8 cellular contexts compared by ENCODE assay signal in the genomic region with DNA sequence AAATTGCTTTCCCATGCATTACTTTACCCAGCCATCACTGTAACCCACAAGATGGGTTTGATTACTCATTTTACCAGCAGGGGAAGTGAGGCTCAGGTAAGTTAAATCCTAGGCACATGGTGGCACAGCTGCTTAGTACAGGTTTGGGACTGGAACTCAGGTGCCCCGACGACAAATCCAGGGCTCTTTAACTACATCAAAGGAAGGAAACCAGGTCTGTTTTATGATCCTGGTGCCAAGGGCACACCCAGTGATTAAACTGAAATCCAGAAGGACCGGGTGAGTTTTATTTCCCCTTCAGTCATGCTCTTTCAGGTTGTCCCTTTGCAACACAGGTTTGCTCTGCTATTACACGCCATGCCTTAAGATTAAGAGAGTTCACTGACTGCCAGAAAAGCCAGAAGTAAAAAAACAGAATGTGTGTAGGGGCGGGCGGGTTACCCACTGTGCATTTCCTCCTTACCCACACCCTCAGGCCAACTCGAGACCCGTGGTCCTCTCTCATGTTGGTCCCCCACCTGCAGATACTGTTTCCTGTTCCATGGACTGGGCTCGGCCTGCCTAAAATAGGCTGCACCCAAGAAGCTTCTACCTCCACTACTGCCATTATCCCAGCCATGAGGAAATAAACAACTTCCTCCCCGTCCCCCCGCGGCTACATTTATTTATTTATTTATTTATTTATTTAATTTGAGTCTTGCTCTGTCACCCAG. TPM values are rescaled to one million over a fixed set of nuclear protein-coding genes. Genes with fewer than 3 reads are reported as not detected.
DNase-seq lines count a peak whose midpoint lies in the region; ATAC-seq and TF ChIP-seq lines count a peak whose summit lies in the region.

No MANE protein-coding gene starts in this region.

- H3K4me3 ChIP-seq in ACC112 (ENCODE audit: low read depth, low read length): peak overlapping the region; percentile 91
- no peak overlapping the region for H3K4me3 ChIP-seq in body of pancreas
- peak overlapping the region; percentile 78 to 85 for H3K4me3 ChIP-seq in muscle layer of colon (ENCODE audit: low read depth in 1 of 2, low read length in 2 of 2)

- no peak for TF ChIP-seq POLR2A in body of pancreas (IDR thresholded peaks at IDR 0.05)

- DNase-seq in body of pancreas (no peak), hepatic stellate cell (ENCODE audit: low spot score) (no peak), NCI-H446 (lab: John Stamatoyannopoulos, UW) (no peak), T1000 (lab: John Stamatoyannopoulos, UW) (no peak)

- H3K79me2 ChIP-seq in ACC112 (ENCODE audit: control insufficient read depth, insufficient read depth, low read length, unreplicated experiment): no peaks in the 10 kb centered on the region

- no peaks in the 10 kb centered on the region for H3K9me3 ChIP-seq in KOPT-K1 (ENCODE audit: insufficient read depth, low read length, poor library complexity, severe bottlenecking)
- H3K9me3 ChIP-seq in body of pancreas: no peaks in the 10 kb centered on the region
- no peaks in the 10 kb centered on the region for H3K9me3 ChIP-seq in muscle layer of colon (ENCODE audit: low read length)

- intact Hi-C loops in body of pancreas (cut with DNase I): loop anchor here (10.0 kb wide), 1 partner anchor 47 kb away; no protein-coding TSS in a partner anchor

- H3K27me3 ChIP-seq in ACC112 (ENCODE audit: insufficient read depth, low read length) (no peaks in the 10 kb centered on the region), body of pancreas (no peaks in the 10 kb centered on the region), muscle layer of colon (ENCODE audit: control insufficient read depth in 1 of 2, insufficient read depth in 2 of 2, low read length in 2 of 2) (peaks cover 4 to 6% of the 10 kb centered on the region in 2 donors)

- peak in 1 of 7 experiments; percentile 1 for TF ChIP-seq CTCF in body of pancreas (IDR thresholded peaks at IDR 0.05)

- ATAC-seq in body of pancreas: peak; percentile 8
- ATAC-seq in HG02840 (IDR thresholded peaks at IDR 0.05; ENCODE audit: low FRiP score, unreplicated experiment): no peak

- peak overlapping the region; percentile 30 for H2AFZ ChIP-seq in ACC112 (ENCODE audit: low read length, unreplicated experiment)

- H3K27ac ChIP-seq in ACC112 (ENCODE audit: low read depth, low read length): no peak overlapping the region
- H3K27ac ChIP-seq in KOPT-K1 (ENCODE audit: low read depth, low read length, poor library complexity, severe bottlenecking): peak overlapping the region; percentile 88
- no peak overlapping the region for H3K27ac ChIP-seq in body of pancreas
- H3K27ac ChIP-seq in muscle layer of colon (ENCODE audit: low read depth, low read length): no peak overlapping the region

- H3K4me1 ChIP-seq in ACC112 (ENCODE audit: control insufficient read depth, insufficient read depth, low read length, unreplicated experiment) (peaks cover 6% of the 10 kb centered on the region), body of pancreas (peaks cover 20% of the 10 kb centered on the region), muscle layer of colon (ENCODE audit: insufficient read depth, low read length) (peaks cover 10% of the 10 kb centered on the region)

- H3K9ac ChIP-seq in muscle layer of colon (ENCODE audit: low read length): no peak overlapping the region

- WGBS in body of pancreas, 2 donors: 41 to 53% methylated on average over 12 of the region's 12 CpGs

- H3K36me3 ChIP-seq in ACC112 (ENCODE audit: insufficient read depth, low read length) (no peaks in the 10 kb centered on the region), KOPT-K1 (ENCODE audit: insufficient read depth, low read length) (no peaks in the 10 kb centered on the region), body of pancreas (replicated peaks in 1 of 2; ENCODE audit: insufficient read depth in 1 of 2, low read depth in 2 of 2) (no peaks in the 10 kb centered on the region), muscle layer of colon (ENCODE audit: insufficient read depth, low read length) (no peaks in the 10 kb centered on the region)

RNA-seq across cellular contexts. Expression of gene KDM7A, which starts 55.2 kb away (rescaled TPM):
- total RNA-seq in body of pancreas: 1 to 10 TPM; 5.3 to 9.6 TPM

Comparison
In these comparisons a context has a peak if more than half of its experiments do, and no peak if none do; other contexts are left out.
1. H3K4me3 ChIP-seq: peak in ACC112 (single experiment) and muscle layer of colon (2 of 2); none in body of pancreas (0 of 2).